ENCODE assay signal across 15 cellular contexts in the genomic region with DNA sequence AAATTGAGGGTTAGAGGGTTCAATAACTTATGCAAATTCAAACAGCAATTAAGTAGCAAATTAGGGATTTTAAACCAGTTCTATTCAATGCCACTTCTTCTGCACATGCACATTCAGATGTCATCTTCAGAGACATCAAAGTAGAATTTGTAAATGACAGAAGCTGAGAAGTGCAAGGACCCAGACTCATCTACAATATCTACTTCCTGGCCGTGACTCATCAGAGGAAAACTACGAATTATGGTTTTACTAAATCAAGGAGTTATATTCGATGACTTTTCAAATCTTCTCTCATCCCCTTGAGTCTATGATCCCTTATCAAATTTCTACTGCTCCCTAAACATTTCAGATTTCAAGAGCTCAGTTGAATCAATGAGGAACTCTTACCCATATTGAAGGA. TPM values are rescaled to one million over a fixed set of nuclear protein-coding genes. Genes with fewer than 3 reads are reported as not detected.
DNase-seq lines count a peak whose midpoint lies in the region; ATAC-seq, FAIRE-seq and TF ChIP-seq lines count a peak whose summit lies in the region.
"Had no signal": no experiment of that assay in that cellular context is flagged by ENCODE, and none has a peak within 500 bp of the region (broad histone marks: within the 10 kb centered on the region; RNA-seq: fewer than 3 reads in every experiment).

No MANE protein-coding gene starts in this region.

- no peak for TF ChIP-seq RAD21 in HepG2 (CRISPR knock-in tag; IDR thresholded peaks at IDR 0.05)

- peaks cover 92% of the 10 kb centered on the region for H3K4me1 Mint-ChIP-seq in HFFc6 (ENCODE audit: low read depth)
- H3K4me1 Mint-ChIP-seq in activated T-helper 2 cell treated with anti-CD3 and anti-CD28 coated beads, Interferon-gamma antibody, Interleukin-2, Interleukin-4, amounts not matched to agents 10 μg/mL and 5 μg/mL and 100 μg/mL, durations not matched to agents 14 hours and 24 hours and 36 hours (ENCODE audit: low read depth), result peaks cover 49% of the 10 kb centered on the region

- H2AFZ ChIP-seq in ACC112 (ENCODE audit: low read length, unreplicated experiment), result no peak overlapping the region
- no peak overlapping the region for H2AFZ ChIP-seq in HepG2 (ENCODE audit: low read length)

- no peak overlapping the region for H3K4me3 ChIP-seq in ACC112 (ENCODE audit: low read depth, low read length)
- no peak overlapping the region for H3K4me3 ChIP-seq in HepG2 (replicated peaks in 1 of 3; ENCODE audit: insufficient read depth in 1 of 3, low read depth in 2 of 3, low read length in 3 of 3)
- no peak overlapping the region for H3K4me3 ChIP-seq in transverse colon
- H3K4me3 ChIP-seq: pancreas, SK-N-MC had no signal

- no peak overlapping the region for H3K4me2 ChIP-seq in HepG2 (ENCODE audit: low read depth, low read length)

- no peak for TF ChIP-seq CTCF in HFFc6 (IDR thresholded peaks at IDR 0.05)
- TF ChIP-seq CTCF in HepG2 (CRISPR knock-in tag; IDR thresholded peaks at IDR 0.05), result no peak
- TF ChIP-seq CTCF in transverse colon (IDR thresholded peaks at IDR 0.05), result no peak

- peak overlapping the region; percentile 83 for H3K27ac ChIP-seq in ACC112 (ENCODE audit: low read depth, low read length)
- no peak overlapping the region for H3K27ac ChIP-seq in HepG2 (ENCODE audit: extremely low read length, insufficient read depth, low read length)
- no peak overlapping the region for H3K27ac ChIP-seq in transverse colon
- H3K27ac ChIP-seq: SK-N-MC had no signal

- no peaks in the 10 kb centered on the region for H3K36me3 Mint-ChIP-seq in HFFc6 (ENCODE audit: low read depth)
- no peaks in the 10 kb centered on the region for H3K36me3 Mint-ChIP-seq in activated T-helper 2 cell treated with anti-CD3 and anti-CD28 coated beads, Interferon-gamma antibody, Interleukin-2, Interleukin-4, amounts not matched to agents 10 μg/mL and 5 μg/mL and 100 μg/mL, durations not matched to agents 14 hours and 24 hours and 36 hours (ENCODE audit: low read depth)

- TF ChIP-seq EP300 in HepG2 (IDR thresholded peaks at IDR 0.05; ENCODE audit: low read depth in 2 of 2, low read length in 2 of 2), result no peak
- TF ChIP-seq EP300 in HepG2 (CRISPR knock-in tag; IDR thresholded peaks at IDR 0.05; ENCODE audit: borderline replicate concordance), result no peak
- no peak for TF ChIP-seq EP300 in transverse colon (IDR thresholded peaks at IDR 0.05; ENCODE audit: low read depth)

- in situ Hi-C loops in HepG2 (cut with HindIII; ENCODE audit: extremely low pct_ligation_motif_present, low pct_unique_long_range_greater_than_20kb), result no loop called here
- in situ Hi-C loops in transverse colon (cut with MboI; ENCODE audit: low pct_ligation_motif_present in 1 of 4, low pct_unique_long_range_greater_than_20kb in 1 of 4, low sequenced_read_pairs in 3 of 4), result loop anchor here in 3 of 4 donors (10.0 to 25.0 kb wide), 4 partner anchors 334 to 517 kb away; a partner anchor contains a TSS

- no peak for DNase-seq in HFFc6
- DNase-seq in activated T-helper 2 cell treated with anti-CD3 and anti-CD28 coated beads, Interferon-gamma antibody, Interleukin-2, Interleukin-4, amounts not matched to agents 10 μg/mL and 5 μg/mL and 100 μg/mL, durations not matched to agents 14 hours and 24 hours and 36 hours (ENCODE audit: low spot score), result no peak
- no peak for DNase-seq in HepG2 (ENCODE audit: low spot score)
- DNase-seq in superior temporal gyrus (ENCODE audit: extremely low spot score), result no peak
- DNase-seq in posterior cingulate gyrus, result no peak
- no peak for DNase-seq in transverse colon
- no peak for DNase-seq in LoVo (ENCODE audit: low spot score)
- DNase-seq: AML-193, aorta, midbrain, NCI-H1092, NCI-H2227 treated with DMSO at 0.1 percent for 48 hours, pancreas had no signal

- H3K36me3 ChIP-seq in ACC112 (ENCODE audit: insufficient read depth, low read length) (no peaks in the 10 kb centered on the region), HepG2 (replicated peaks in 1 of 2; ENCODE audit: control insufficient read depth in 1 of 2, insufficient read depth in 2 of 2, low read length in 2 of 2) (no peaks in the 10 kb centered on the region), transverse colon (no peaks in the 10 kb centered on the region)
- H3K36me3 ChIP-seq: pancreas had no signal

- 36% methylated on average over 3 of the region's 3 CpGs for WGBS in HepG2 (ENCODE audit: low lambda C conversion rate)
- 79 to 96% methylated on average over 3 of the region's 3 CpGs for WGBS in transverse colon (ENCODE audit: low coverage in 1 of 2), 2 donors

- POLR2A ChIA-PET in HepG2 (lab: Yijun Ruan, JAX), result no interaction called here

- peak overlapping the region; percentile 84 for H3K27ac Mint-ChIP-seq in HFFc6
- H3K27ac Mint-ChIP-seq in activated T-helper 2 cell treated with anti-CD3 and anti-CD28 coated beads, Interferon-gamma antibody, Interleukin-2, Interleukin-4, amounts not matched to agents 10 μg/mL and 5 μg/mL and 100 μg/mL, durations not matched to agents 14 hours and 24 hours and 36 hours, result peak overlapping the region; percentile 20

- peak overlapping the region; percentile 59 for H3K4me3 Mint-ChIP-seq in HFFc6
- no peak overlapping the region for H3K4me3 Mint-ChIP-seq in activated T-helper 2 cell treated with anti-CD3 and anti-CD28 coated beads, Interferon-gamma antibody, Interleukin-2, Interleukin-4, amounts not matched to agents 10 μg/mL and 5 μg/mL and 100 μg/mL, durations not matched to agents 14 hours and 24 hours and 36 hours (ENCODE audit: low read depth)

- H3K9me3 ChIP-seq in HepG2 (ENCODE audit: low read length), result no peaks in the 10 kb centered on the region
- H3K9me3 ChIP-seq in transverse colon, result no peaks in the 10 kb centered on the region
- H3K9me3 ChIP-seq: pancreas had no signal

- TF ChIP-seq POLR2A in HepG2 (IDR thresholded peaks at IDR 0.05; ENCODE audit: insufficient read depth in 1 of 2, low read depth in 2 of 2, low read length in 2 of 2) (no peak), transverse colon (IDR thresholded peaks at IDR 0.05) (no peak)

- no TSS peak for BruUV-seq in HepG2 (replicated peaks; lab: Mats Ljungman, UMichigan)

- no peaks in the 10 kb centered on the region for H3K79me2 ChIP-seq in ACC112 (ENCODE audit: control insufficient read depth, insufficient read depth, low read length, unreplicated experiment)
- H3K79me2 ChIP-seq in HepG2 (ENCODE audit: insufficient read depth, low read length), result no peaks in the 10 kb centered on the region

- H4K20me1 ChIP-seq in HepG2 (ENCODE audit: insufficient read depth, low read length), result no peaks in the 10 kb centered on the region

- CTCF ChIA-PET in HepG2 (lab: Yijun Ruan, JAX; ENCODE audit: low intra/inter-chr PET ratio, low total read pairs), result no interaction called here

- H3K27me3 Mint-ChIP-seq in HFFc6 (ENCODE audit: insufficient read depth), result no peaks in the 10 kb centered on the region; the same call in 1 of the 2 replicates
- no peaks in the 10 kb centered on the region for H3K27me3 Mint-ChIP-seq in activated T-helper 2 cell treated with anti-CD3 and anti-CD28 coated beads, Interferon-gamma antibody, Interleukin-2, Interleukin-4, amounts not matched to agents 10 μg/mL and 5 μg/mL and 100 μg/mL, durations not matched to agents 14 hours and 24 hours and 36 hours (ENCODE audit: low read depth)

- FAIRE-seq in HepG2 (lab: Jason Lieb, UNC), result no peak
- FAIRE-seq: pancreas had no signal

- H3K27me3 ChIP-seq in ACC112 (ENCODE audit: insufficient read depth, low read length), result no peaks in the 10 kb centered on the region
- no peaks in the 10 kb centered on the region for H3K27me3 ChIP-seq in HepG2 (ENCODE audit: control insufficient read depth in 1 of 2, insufficient read depth in 2 of 2, low read length in 2 of 2)
- H3K27me3 ChIP-seq in transverse colon, result no peaks in the 10 kb centered on the region
- H3K27me3 ChIP-seq: pancreas had no signal

- ATAC-seq in HepG2, result no peak

- peaks cover 83% of the 10 kb centered on the region for H3K4me1 ChIP-seq in ACC112 (ENCODE audit: control insufficient read depth, insufficient read depth, low read length, unreplicated experiment)
- H3K4me1 ChIP-seq in HepG2 (ENCODE audit: insufficient read depth, low read length), result peaks cover 9% of the 10 kb centered on the region
- H3K4me1 ChIP-seq in transverse colon, result peaks cover 0 to 41% (median 16%) of the 10 kb centered on the region in 4 donors

- H3K9me3 Mint-ChIP-seq in HFFc6, result no peaks in the 10 kb centered on the region
- H3K9me3 Mint-ChIP-seq in activated T-helper 2 cell treated with anti-CD3 and anti-CD28 coated beads, Interferon-gamma antibody, Interleukin-2, Interleukin-4, amounts not matched to agents 10 μg/mL and 5 μg/mL and 100 μg/mL, durations not matched to agents 14 hours and 24 hours and 36 hours, result no peaks in the 10 kb centered on the region

- intact Hi-C loops in activated T-helper 2 cell treated with anti-CD3 and anti-CD28 coated beads, Interferon-gamma antibody, Interleukin-2, Interleukin-4, amounts not matched to agents 10 μg/mL and 5 μg/mL and 100 μg/mL, durations not matched to agents 14 hours and 24 hours and 36 hours (cut with micrococcal nuclease), result loop anchor here (1.0 to 2.0 kb wide), 2 partner anchors 24 to 48 kb away; no protein-coding TSS in a partner anchor
- intact Hi-C loops in HepG2 (cut with micrococcal nuclease; ENCODE audit: unreplicated experiment) (no loop called here), posterior cingulate gyrus (cut with DNase I) (no loop called here), transverse colon (cut with DNase I; ENCODE audit: low total_unique reads) (no loop called here)

- no peak overlapping the region for H3K9ac ChIP-seq in HepG2 (ENCODE audit: insufficient read depth, low read depth, low read length)

RNA-seq across cellular contexts. Expression of a gene that starts 20.0 kb away (rescaled TPM):
- total RNA-seq in HFFc6 (2021; fragmentation: NEBNext Ultra II Directional; extraction: Animal tissue kit (Norgen Biotek cat#: 25700)), result 1 to 10 TPM in 1 of 6 experiments, under 1 TPM in 5; 0.31 to 1.1 (median 0.47) TPM
- 92.2 and 96.9 TPM in 2 replicates for total RNA-seq in activated T-helper 2 cell treated with anti-CD3 and anti-CD28 coated beads, Interferon-gamma antibody, Interleukin-2, Interleukin-4, amounts not matched to agents 10 μg/mL and 5 μg/mL and 100 μg/mL, durations not matched to agents 14 hours and 24 hours and 36 hours
- not detected in 2 replicates for total RNA-seq in HepG2 (2016; rRNA removed; fragmentation: Illumina TruSeq; extraction: Trizol)
- not detected in 2 replicates for total RNA-seq in HepG2 (2016; cell fraction: cytosol; rRNA removed; fragmentation: Illumina TruSeq; extraction: Trizol; ENCODE audit: low read depth)
- 0.09 TPM in 1 of 2 replicates, not detected in the other for total RNA-seq in HepG2 (2016; cell fraction: insoluble cytoplasmic fraction; rRNA removed; fragmentation: Illumina TruSeq; extraction: Trizol)
- 0.09 TPM in 1 of 2 replicates, not detected in the other for total RNA-seq in HepG2 (2016; cell fraction: membrane; rRNA removed; fragmentation: Illumina TruSeq; extraction: Trizol)
- total RNA-seq in HepG2 (2016; cell fraction: nucleus; rRNA removed; fragmentation: Illumina TruSeq; extraction: Trizol), result 0.43 TPM in 1 of 2 replicates, not detected in the other
- 0.37 and 0.40 TPM in 2 replicates for polyA plus RNA-seq in HepG2 (2011; rRNA removed)
- polyA plus RNA-seq in HepG2 (2011; cell fraction: cytosol; rRNA removed), result 0.14 and 0.19 TPM in 2 replicates
- polyA plus RNA-seq in HepG2 (2011; cell fraction: nucleus; rRNA removed), result 1.0 and 1.4 TPM in 2 replicates
- polyA plus RNA-seq in HepG2 (2012), result 0.20 and 0.23 TPM in 2 replicates
- polyA plus RNA-seq in HepG2 (2016; cell fraction: cytosol; fragmentation: Illumina TruSeq; extraction: Trizol; ENCODE audit: low read depth), result not detected in 2 replicates
- polyA plus RNA-seq in HepG2 (2016; cell fraction: insoluble cytoplasmic fraction; fragmentation: Illumina TruSeq; extraction: Trizol; ENCODE audit: low read depth), result not detected in 2 replicates
- polyA plus RNA-seq in HepG2 (2016; cell fraction: membrane; fragmentation: Illumina TruSeq; extraction: Trizol; ENCODE audit: low read depth), result not detected in 2 replicates
- polyA plus RNA-seq in HepG2 (2016; cell fraction: nucleus; fragmentation: Illumina TruSeq; extraction: Trizol; ENCODE audit: insufficient read depth, low read depth), result 0.16 and 0.21 TPM in 2 replicates
- polyA minus RNA-seq in HepG2 (2011; rRNA and poly(A)+ RNA removed; ENCODE audit: low replicate concordance), result 0.50 and 0.63 TPM in 2 replicates
- polyA minus RNA-seq in HepG2 (2011; cell fraction: cytosol; rRNA and poly(A)+ RNA removed), result 0.30 TPM in 1 of 2 replicates, not detected in the other
- polyA minus RNA-seq in HepG2 (2011; cell fraction: nucleus; rRNA and poly(A)+ RNA removed), result 3.6 and 4.0 TPM in 2 replicates
- 1 to 10 TPM in 2 of 4 donors, not detected in 2; 3.1 to 9.1 TPM for total RNA-seq in transverse colon
